In genomic region chr1:51976831-51977602, GRCh38 we compare ENCODE assay signal across 1 cellular context.
TF ChIP-seq lines count a peak whose summit lies in the region.

No MANE protein-coding gene starts in this region.

TF ChIP-seq in HepG2, 621 proteins besides CTCF, POLR2A, EP300 and RAD21 (continued from another document and continues in another):
- TF ChIP-seq RXRB (CRISPR knock-in tag; IDR thresholded peaks at IDR 0.05; ENCODE audit: borderline replicate concordance) (peak; percentile 55; the same call in 1 of the 2 replicates), HNF4A (CRISPR knock-in tag; IDR thresholded peaks at IDR 0.05) (peak; percentile 27; the same call in 1 of the 2 replicates), BCL6 (CRISPR knock-in tag; IDR thresholded peaks at IDR 0.05) (peak; percentile 80), YY1 (IDR thresholded peaks at IDR 0.05; ENCODE audit: insufficient read depth, insufficient replicate concordance, low read depth, low read length) (no peak), JUN (CRISPR knock-in tag; IDR thresholded peaks at IDR 0.05) (0 out of 2 replicates have a peak, but pooled peaks have one; percentile 73), SP1 (IDR thresholded peaks at IDR 0.05) (no peak), SP1 (CRISPR knock-in tag; IDR thresholded peaks at IDR 0.05) (no peak), ETV5 (CRISPR knock-in tag; IDR thresholded peaks at IDR 0.05; ENCODE audit: borderline replicate concordance) (peak; percentile 68; the same call in 1 of the 2 replicates), ZNF362 (CRISPR knock-in tag; IDR thresholded peaks at IDR 0.05; ENCODE audit: borderline replicate concordance) (0 out of 2 replicates have a peak, but pooled peaks have one; percentile 25), ZC3H4 (CRISPR knock-in tag; IDR thresholded peaks at IDR 0.05; ENCODE audit: borderline replicate concordance) (no peak), GABPB1 (CRISPR knock-in tag; IDR thresholded peaks at IDR 0.05) (no peak), RERE (CRISPR knock-in tag; IDR thresholded peaks at IDR 0.05; ENCODE audit: low read depth) (peak; percentile 96), FOXO1 (CRISPR knock-in tag; IDR thresholded peaks at IDR 0.05) (peak; percentile 67; the same call in 1 of the 2 replicates), ZGPAT (CRISPR knock-in tag; IDR thresholded peaks at IDR 0.05) (peak; percentile 73; the same call in 1 of the 2 replicates), RELA (CRISPR knock-in tag; IDR thresholded peaks at IDR 0.05) (no peak), HDAC2 (CRISPR knock-in tag; IDR thresholded peaks at IDR 0.05) (peak; percentile 82), SNAPC2 (CRISPR knock-in tag; IDR thresholded peaks at IDR 0.05) (no peak), MED1 (CRISPR knock-in tag; IDR thresholded peaks at IDR 0.05) (peak; percentile 41; the same call in 1 of the 2 replicates), SRSF1 (optimal IDR thresholded peaks at IDR 0.05; ENCODE audit: low read depth, low read length) (no peak), NR2F2 (IDR thresholded peaks at IDR 0.05; ENCODE audit: borderline replicate concordance, low read depth) (peak; percentile 91), SOX5 (CRISPR knock-in tag; IDR thresholded peaks at IDR 0.05; ENCODE audit: borderline replicate concordance) (peak; percentile 93), KDM1A (CRISPR knock-in tag; IDR thresholded peaks at IDR 0.05) (peak; percentile 82; the same call in 1 of the 2 replicates), FOXP1 (IDR thresholded peaks at IDR 0.05) (no peak), FOXP1 (CRISPR knock-in tag; IDR thresholded peaks at IDR 0.05) (peak; percentile 86), U2AF1 (optimal IDR thresholded peaks at IDR 0.05; ENCODE audit: low read depth, low read length) (no peak), ZNF547 (CRISPR knock-in tag; IDR thresholded peaks at IDR 0.05) (0 out of 2 replicates have a peak, but pooled peaks have one; percentile 64)
- TF ChIP-seq, protein P1, sequence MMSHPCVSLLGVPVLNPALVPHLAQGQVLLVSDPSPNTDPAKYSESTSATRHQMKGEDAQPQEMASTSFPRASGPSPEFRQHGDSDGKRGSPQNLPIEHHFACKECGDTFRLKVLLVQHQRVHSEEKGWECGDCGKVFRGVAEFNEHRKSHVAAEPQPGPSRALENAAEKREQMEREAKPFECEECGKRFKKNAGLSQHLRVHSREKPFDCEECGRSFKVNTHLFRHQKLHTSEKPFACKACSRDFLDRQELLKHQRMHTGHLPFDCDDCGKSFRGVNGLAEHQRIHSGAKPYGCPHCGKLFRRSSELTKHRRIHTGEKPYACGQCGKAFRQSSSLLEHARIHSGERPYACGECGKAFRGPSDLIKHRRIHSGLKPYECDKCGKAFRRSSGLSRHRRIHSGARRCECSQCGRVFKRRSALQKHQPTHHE (CRISPR knock-in tag; IDR thresholded peaks at IDR 0.05; ENCODE audit: borderline replicate concordance), result no peak
- TF ChIP-seq, protein P2, sequence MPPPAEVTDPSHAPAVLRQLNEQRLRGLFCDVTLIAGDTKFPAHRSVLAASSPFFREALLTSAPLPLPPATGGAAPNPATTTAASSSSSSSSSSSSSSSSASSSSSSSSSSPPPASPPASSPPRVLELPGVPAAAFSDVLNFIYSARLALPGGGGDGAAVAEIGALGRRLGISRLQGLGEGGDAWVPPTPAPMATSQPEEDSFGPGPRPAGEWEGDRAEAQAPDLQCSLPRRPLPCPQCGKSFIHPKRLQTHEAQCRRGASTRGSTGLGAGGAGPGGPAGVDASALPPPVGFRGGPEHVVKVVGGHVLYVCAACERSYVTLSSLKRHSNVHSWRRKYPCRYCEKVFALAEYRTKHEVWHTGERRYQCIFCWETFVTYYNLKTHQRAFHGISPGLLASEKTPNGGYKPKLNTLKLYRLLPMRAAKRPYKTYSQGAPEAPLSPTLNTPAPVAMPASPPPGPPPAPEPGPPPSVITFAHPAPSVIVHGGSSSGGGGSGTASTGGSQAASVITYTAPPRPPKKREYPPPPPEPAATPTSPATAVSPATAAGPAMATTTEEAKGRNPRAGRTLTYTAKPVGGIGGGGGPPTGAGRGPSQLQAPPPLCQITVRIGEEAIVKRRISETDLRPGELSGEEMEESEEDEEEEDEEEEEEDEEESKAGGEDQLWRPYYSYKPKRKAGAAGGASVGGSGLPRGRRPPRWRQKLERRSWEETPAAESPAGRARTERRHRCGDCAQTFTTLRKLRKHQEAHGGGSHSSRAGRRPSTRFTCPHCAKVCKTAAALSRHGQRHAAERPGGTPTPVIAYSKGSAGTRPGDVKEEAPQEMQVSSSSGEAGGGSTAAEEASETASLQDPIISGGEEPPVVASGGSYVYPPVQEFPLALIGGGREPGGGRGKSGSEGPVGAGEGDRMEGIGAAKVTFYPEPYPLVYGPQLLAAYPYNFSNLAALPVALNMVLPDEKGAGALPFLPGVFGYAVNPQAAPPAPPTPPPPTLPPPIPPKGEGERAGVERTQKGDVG (CRISPR knock-in tag; IDR thresholded peaks at IDR 0.05; ENCODE audit: borderline replicate concordance), result no peak
- TF ChIP-seq, protein P3, sequence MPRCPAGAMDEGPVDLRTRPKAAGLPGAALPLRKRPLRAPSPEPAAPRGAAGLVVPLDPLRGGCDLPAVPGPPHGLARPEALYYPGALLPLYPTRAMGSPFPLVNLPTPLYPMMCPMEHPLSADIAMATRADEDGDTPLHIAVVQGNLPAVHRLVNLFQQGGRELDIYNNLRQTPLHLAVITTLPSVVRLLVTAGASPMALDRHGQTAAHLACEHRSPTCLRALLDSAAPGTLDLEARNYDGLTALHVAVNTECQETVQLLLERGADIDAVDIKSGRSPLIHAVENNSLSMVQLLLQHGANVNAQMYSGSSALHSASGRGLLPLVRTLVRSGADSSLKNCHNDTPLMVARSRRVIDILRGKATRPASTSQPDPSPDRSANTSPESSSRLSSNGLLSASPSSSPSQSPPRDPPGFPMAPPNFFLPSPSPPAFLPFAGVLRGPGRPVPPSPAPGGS (CRISPR knock-in tag; IDR thresholded peaks at IDR 0.05), result no peak; the same call in 1 of the 2 replicates
- TF ChIP-seq, protein P4, sequence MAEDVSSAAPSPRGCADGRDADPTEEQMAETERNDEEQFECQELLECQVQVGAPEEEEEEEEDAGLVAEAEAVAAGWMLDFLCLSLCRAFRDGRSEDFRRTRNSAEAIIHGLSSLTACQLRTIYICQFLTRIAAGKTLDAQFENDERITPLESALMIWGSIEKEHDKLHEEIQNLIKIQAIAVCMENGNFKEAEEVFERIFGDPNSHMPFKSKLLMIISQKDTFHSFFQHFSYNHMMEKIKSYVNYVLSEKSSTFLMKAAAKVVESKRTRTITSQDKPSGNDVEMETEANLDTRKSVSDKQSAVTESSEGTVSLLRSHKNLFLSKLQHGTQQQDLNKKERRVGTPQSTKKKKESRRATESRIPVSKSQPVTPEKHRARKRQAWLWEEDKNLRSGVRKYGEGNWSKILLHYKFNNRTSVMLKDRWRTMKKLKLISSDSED (CRISPR knock-in tag; IDR thresholded peaks at IDR 0.05), result no peak
- TF ChIP-seq, protein P5, sequence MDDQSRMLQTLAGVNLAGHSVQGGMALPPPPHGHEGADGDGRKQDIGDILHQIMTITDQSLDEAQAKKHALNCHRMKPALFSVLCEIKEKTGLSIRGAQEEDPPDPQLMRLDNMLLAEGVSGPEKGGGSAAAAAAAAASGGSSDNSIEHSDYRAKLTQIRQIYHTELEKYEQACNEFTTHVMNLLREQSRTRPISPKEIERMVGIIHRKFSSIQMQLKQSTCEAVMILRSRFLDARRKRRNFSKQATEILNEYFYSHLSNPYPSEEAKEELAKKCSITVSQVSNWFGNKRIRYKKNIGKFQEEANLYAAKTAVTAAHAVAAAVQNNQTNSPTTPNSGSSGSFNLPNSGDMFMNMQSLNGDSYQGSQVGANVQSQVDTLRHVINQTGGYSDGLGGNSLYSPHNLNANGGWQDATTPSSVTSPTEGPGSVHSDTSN (CRISPR knock-in tag; IDR thresholded peaks at IDR 0.05; ENCODE audit: borderline replicate concordance), result no peak
- TF ChIP-seq, protein P6, sequence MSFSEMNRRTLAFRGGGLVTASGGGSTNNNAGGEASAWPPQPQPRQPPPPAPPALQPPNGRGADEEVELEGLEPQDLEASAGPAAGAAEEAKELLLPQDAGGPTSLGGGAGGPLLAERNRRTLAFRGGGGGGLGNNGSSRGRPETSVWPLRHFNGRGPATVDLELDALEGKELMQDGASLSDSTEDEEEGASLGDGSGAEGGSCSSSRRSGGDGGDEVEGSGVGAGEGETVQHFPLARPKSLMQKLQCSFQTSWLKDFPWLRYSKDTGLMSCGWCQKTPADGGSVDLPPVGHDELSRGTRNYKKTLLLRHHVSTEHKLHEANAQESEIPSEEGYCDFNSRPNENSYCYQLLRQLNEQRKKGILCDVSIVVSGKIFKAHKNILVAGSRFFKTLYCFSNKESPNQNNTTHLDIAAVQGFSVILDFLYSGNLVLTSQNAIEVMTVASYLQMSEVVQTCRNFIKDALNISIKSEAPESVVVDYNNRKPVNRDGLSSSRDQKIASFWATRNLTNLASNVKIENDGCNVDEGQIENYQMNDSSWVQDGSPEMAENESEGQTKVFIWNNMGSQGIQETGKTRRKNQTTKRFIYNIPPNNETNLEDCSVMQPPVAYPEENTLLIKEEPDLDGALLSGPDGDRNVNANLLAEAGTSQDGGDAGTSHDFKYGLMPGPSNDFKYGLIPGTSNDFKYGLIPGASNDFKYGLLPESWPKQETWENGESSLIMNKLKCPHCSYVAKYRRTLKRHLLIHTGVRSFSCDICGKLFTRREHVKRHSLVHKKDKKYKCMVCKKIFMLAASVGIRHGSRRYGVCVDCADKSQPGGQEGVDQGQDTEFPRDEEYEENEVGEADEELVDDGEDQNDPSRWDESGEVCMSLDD (CRISPR knock-in tag; IDR thresholded peaks at IDR 0.05; ENCODE audit: borderline replicate concordance), result no peak
- TF ChIP-seq, protein P7, sequence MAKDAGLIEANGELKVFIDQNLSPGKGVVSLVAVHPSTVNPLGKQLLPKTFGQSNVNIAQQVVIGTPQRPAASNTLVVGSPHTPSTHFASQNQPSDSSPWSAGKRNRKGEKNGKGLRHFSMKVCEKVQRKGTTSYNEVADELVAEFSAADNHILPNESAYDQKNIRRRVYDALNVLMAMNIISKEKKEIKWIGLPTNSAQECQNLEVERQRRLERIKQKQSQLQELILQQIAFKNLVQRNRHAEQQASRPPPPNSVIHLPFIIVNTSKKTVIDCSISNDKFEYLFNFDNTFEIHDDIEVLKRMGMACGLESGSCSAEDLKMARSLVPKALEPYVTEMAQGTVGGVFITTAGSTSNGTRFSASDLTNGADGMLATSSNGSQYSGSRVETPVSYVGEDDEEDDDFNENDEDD (CRISPR knock-in tag; IDR thresholded peaks at IDR 0.05; ENCODE audit: borderline replicate concordance), result 0 out of 2 replicates have a peak, but pooled peaks have one; percentile 13
